ENCODE assay signal across 23 cellular contexts in the genomic region with DNA sequence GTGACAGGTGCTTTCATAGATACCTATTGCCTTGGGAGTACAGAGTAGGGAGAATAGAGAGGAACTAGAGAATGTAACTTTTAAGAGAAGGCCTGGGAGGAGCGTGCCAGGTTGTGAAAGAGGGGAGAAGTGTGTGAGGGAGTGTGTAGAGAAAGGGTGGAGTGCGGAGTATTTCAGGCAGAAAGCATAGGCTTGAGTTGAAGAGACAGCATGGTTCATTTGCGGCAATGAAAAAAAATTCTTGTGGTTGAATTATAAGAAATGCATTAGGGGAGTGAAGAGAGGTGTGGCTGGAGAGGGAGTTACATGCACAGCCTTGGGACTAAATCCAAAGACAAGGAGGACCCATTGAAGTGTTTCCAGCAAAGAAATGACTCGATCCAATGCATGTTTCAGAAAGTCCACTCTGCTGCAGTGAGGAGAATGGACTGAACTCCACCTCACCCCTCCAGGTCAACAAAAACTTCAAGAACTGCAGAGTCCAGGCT.
DNase-seq lines count a peak whose midpoint lies in the region; ATAC-seq, FAIRE-seq and TF ChIP-seq lines count a peak whose summit lies in the region.
"Had no signal": no experiment of that assay in that cellular context is flagged by ENCODE, and none has a peak within 500 bp of the region (broad histone marks: within the 10 kb centered on the region; RNA-seq: fewer than 3 reads in every experiment).

No MANE protein-coding gene starts in this region.

- no peaks in the 10 kb centered on the region for H3K9me3 Mint-ChIP-seq in astrocyte (ENCODE audit: unreplicated experiment)
- no peaks in the 10 kb centered on the region for H3K9me3 Mint-ChIP-seq in stimulated activated memory B cell treated with anti-CD40 and anti-IgM and Interleukin-4, amounts not matched to agents 10 μg/mL and 1 μg/mL and 100 μg/mL, for 72 hours
- H3K9me3 Mint-ChIP-seq: activated CD8-positive, alpha-beta T cell treated with anti-CD3 and anti-CD28 coated beads for 36 hours; activated naive CD4-positive, alpha-beta T cell treated with anti-CD3 and anti-CD28 coated beads, Interleukin-2, amount 10 ng/mL, durations not matched to agents 7 days and 5 days; activated T-cell treated with anti-CD3 and anti-CD28 coated beads, Interleukin-2, amount 50 U/mL, for 24 hours; WTC11 had no signal

- no peaks in the 10 kb centered on the region for H3K4me1 ChIP-seq in HEK293 (ENCODE audit: control insufficient read depth, insufficient read depth, low read length)
- peaks cover 16% of the 10 kb centered on the region for H3K4me1 ChIP-seq in astrocyte (ENCODE audit: insufficient read depth, low read length)
- H3K4me1 ChIP-seq: breast epithelium, parathyroid adenoma had no signal

- H3K4me3 Mint-ChIP-seq in astrocyte (ENCODE audit: unreplicated experiment): peak overlapping the region; percentile 46
- no peak overlapping the region for H3K4me3 Mint-ChIP-seq in stimulated activated memory B cell treated with anti-CD40 and anti-IgM and Interleukin-4, amounts not matched to agents 10 μg/mL and 1 μg/mL and 100 μg/mL, for 72 hours
- H3K4me3 Mint-ChIP-seq: activated CD8-positive, alpha-beta T cell treated with anti-CD3 and anti-CD28 coated beads for 36 hours; activated naive CD4-positive, alpha-beta T cell treated with anti-CD3 and anti-CD28 coated beads, Interleukin-2, amount 10 ng/mL, durations not matched to agents 7 days and 5 days; activated T-cell treated with anti-CD3 and anti-CD28 coated beads, Interleukin-2, amount 50 U/mL, for 24 hours; WTC11 had no signal

- H3K36me3 ChIP-seq in HEK293 (ENCODE audit: control insufficient read depth in 2 of 2, insufficient read depth in 1 of 2, low read length in 2 of 2) (0 out of 3 replicates have a peak, but pooled peaks cover 0 to under 1% of the 10 kb centered on the region in 2 experiments), astrocyte (ENCODE audit: insufficient read depth, low read length) (no peaks in the 10 kb centered on the region)
- H3K36me3 ChIP-seq: breast epithelium, sigmoid colon, tibial artery had no signal

- no peak for ATAC-seq in stimulated activated memory B cell treated with anti-CD40 and anti-IgM and Interleukin-4, amounts not matched to agents 10 μg/mL and 1 μg/mL and 100 μg/mL, for 72 hours
- no peak for ATAC-seq in HG02973 (IDR thresholded peaks at IDR 0.05; ENCODE audit: unreplicated experiment)
- ATAC-seq: activated CD8-positive, alpha-beta T cell treated with anti-CD3 and anti-CD28 coated beads for 36 hours; WTC11 had no signal

- H2AFZ ChIP-seq in astrocyte (ENCODE audit: low read depth, low read length): no peak overlapping the region
- H2AFZ ChIP-seq: parathyroid adenoma, PC-9 had no signal

- H3K79me2 ChIP-seq in astrocyte (ENCODE audit: insufficient read depth, low read length): peaks cover 33% of the 10 kb centered on the region
- H3K79me2 ChIP-seq: parathyroid adenoma had no signal

- peaks cover 23% of the 10 kb centered on the region for H3K36me3 Mint-ChIP-seq in astrocyte (ENCODE audit: low read depth, unreplicated experiment)
- H3K36me3 Mint-ChIP-seq in stimulated activated memory B cell treated with anti-CD40 and anti-IgM and Interleukin-4, amounts not matched to agents 10 μg/mL and 1 μg/mL and 100 μg/mL, for 72 hours: peaks cover 36% of the 10 kb centered on the region
- H3K36me3 Mint-ChIP-seq: WTC11 had no signal

- no peak for FAIRE-seq in astrocyte (lab: Jason Lieb, UNC)

- CTCF ChIA-PET in HEK293 (lab: Yijun Ruan, JAX): interaction anchor here (2.6 kb wide), 1 partner anchor 10 kb away, joined by 10 read pairs; no protein-coding TSS in a partner anchor

- H3K4me1 Mint-ChIP-seq in astrocyte (ENCODE audit: low read depth, unreplicated experiment): peaks cover 11% of the 10 kb centered on the region
- peaks cover 4% of the 10 kb centered on the region for H3K4me1 Mint-ChIP-seq in stimulated activated memory B cell treated with anti-CD40 and anti-IgM and Interleukin-4, amounts not matched to agents 10 μg/mL and 1 μg/mL and 100 μg/mL, for 72 hours
- H3K4me1 Mint-ChIP-seq: WTC11 had no signal

- H3K27ac ChIP-seq in HEK293 (ENCODE audit: extremely low read depth, low read depth, low read length) (no peak overlapping the region), astrocyte (ENCODE audit: low read depth, low read length) (no peak overlapping the region)
- H3K27ac ChIP-seq: breast epithelium, parathyroid adenoma, PC-9, sigmoid colon, SJSA1, tibial artery had no signal

- no peak overlapping the region for H3K9ac ChIP-seq in astrocyte (ENCODE audit: low read length)
- H3K9ac ChIP-seq: parathyroid adenoma had no signal

- H3K4me2 ChIP-seq in astrocyte (ENCODE audit: low read length): peak overlapping the region; percentile 25
- H3K4me2 ChIP-seq: PC-9 had no signal

- no peaks in the 10 kb centered on the region for H3K27me3 Mint-ChIP-seq in astrocyte (ENCODE audit: low read depth, unreplicated experiment)
- H3K27me3 Mint-ChIP-seq in stimulated activated memory B cell treated with anti-CD40 and anti-IgM and Interleukin-4, amounts not matched to agents 10 μg/mL and 1 μg/mL and 100 μg/mL, for 72 hours: no peaks in the 10 kb centered on the region
- H3K27me3 Mint-ChIP-seq: activated CD8-positive, alpha-beta T cell treated with anti-CD3 and anti-CD28 coated beads for 36 hours; activated naive CD4-positive, alpha-beta T cell treated with anti-CD3 and anti-CD28 coated beads, Interleukin-2, amount 10 ng/mL, durations not matched to agents 7 days and 5 days; activated T-cell treated with anti-CD3 and anti-CD28 coated beads, Interleukin-2, amount 50 U/mL, for 24 hours had no signal

- TF ChIP-seq CTCF in AG10803 (conservative IDR thresholded peaks at IDR 0.05; ENCODE audit: low read length) (no peak), HEK293 (tag by site-specific recombination; IDR thresholded peaks at IDR 0.05) (no peak), astrocyte (IDR thresholded peaks at IDR 0.05; ENCODE audit: insufficient read depth, low read depth, low read length) (no peak)

- POLR2A ChIA-PET in HEK293 (lab: Yijun Ruan, JAX): no interaction called here

- DNase-seq in AG10803 (ENCODE audit: low read depth) (peak; percentile 36), astrocyte (ENCODE audit: low read depth) (peak; percentile 80), kidney glomerular epithelial cell (lab: John Stamatoyannopoulos, UW) (peak; percentile 28), NCI-H748 treated with DMSO at 0.1 percent for 48 hours (lab: John Stamatoyannopoulos, UW) (no peak), hepatic stellate cell (ENCODE audit: low spot score) (no peak)
- DNase-seq: activated CD8-positive, alpha-beta T cell treated with anti-CD3 and anti-CD28 coated beads for 36 hours; activated naive CD4-positive, alpha-beta T cell treated with anti-CD3 and anti-CD28 coated beads, Interleukin-2, amount 10 ng/mL, durations not matched to agents 7 days and 5 days; activated T-cell treated with anti-CD3 and anti-CD28 coated beads, Interleukin-2, amount 50 U/mL, for 24 hours; DND-41; MV-4-11; NCI-H2029; PC-9; sigmoid colon; stimulated activated naive CD4-positive, alpha-beta T cell treated with Interleukin-2 at 50 U/mL for 16 hours; T-helper 2 cell; tibial artery had no signal

- H3K27ac Mint-ChIP-seq in astrocyte (ENCODE audit: unreplicated experiment): no peak overlapping the region
- no peak overlapping the region for H3K27ac Mint-ChIP-seq in stimulated activated memory B cell treated with anti-CD40 and anti-IgM and Interleukin-4, amounts not matched to agents 10 μg/mL and 1 μg/mL and 100 μg/mL, for 72 hours
- H3K27ac Mint-ChIP-seq: activated CD8-positive, alpha-beta T cell treated with anti-CD3 and anti-CD28 coated beads for 36 hours; activated naive CD4-positive, alpha-beta T cell treated with anti-CD3 and anti-CD28 coated beads, Interleukin-2, amount 10 ng/mL, durations not matched to agents 7 days and 5 days; activated T-cell treated with anti-CD3 and anti-CD28 coated beads, Interleukin-2, amount 50 U/mL, for 24 hours; WTC11 had no signal

- no peak overlapping the region for H3K4me3 ChIP-seq in AG10803 (ENCODE audit: low read length)
- no peak overlapping the region for H3K4me3 ChIP-seq in HEK293 (ENCODE audit: low read depth, low read length)
- no peak overlapping the region for H3K4me3 ChIP-seq in astrocyte (ENCODE audit: insufficient read depth, low read depth, low read length)
- H3K4me3 ChIP-seq: breast epithelium, PC-9, sigmoid colon, SJSA1, tibial artery had no signal

- H4K20me1 ChIP-seq in astrocyte (ENCODE audit: insufficient read depth, low read length): peaks cover 35% of the 10 kb centered on the region

- H3K9me3 ChIP-seq in HEK293 (ENCODE audit: control insufficient read depth, insufficient read depth, low read depth, low read length) (no peaks in the 10 kb centered on the region), astrocyte (ENCODE audit: insufficient read depth, low read depth, low read length) (no peaks in the 10 kb centered on the region)
- H3K9me3 ChIP-seq: breast epithelium, sigmoid colon, SJSA1, tibial artery had no signal

- H3K27me3 ChIP-seq in astrocyte (ENCODE audit: insufficient read depth, low read length): no peaks in the 10 kb centered on the region
- H3K27me3 ChIP-seq: breast epithelium, sigmoid colon, SJSA1, tibial artery had no signal

TF ChIP-seq in HEK293, 187 proteins besides CTCF, POLR2A, EP300 and RAD21:
- TF ChIP-seq, protein P1, sequence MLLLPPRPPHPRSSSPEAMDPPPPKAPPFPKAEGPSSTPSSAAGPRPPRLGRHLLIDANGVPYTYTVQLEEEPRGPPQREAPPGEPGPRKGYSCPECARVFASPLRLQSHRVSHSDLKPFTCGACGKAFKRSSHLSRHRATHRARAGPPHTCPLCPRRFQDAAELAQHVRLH (tag by site-specific recombination; IDR thresholded peaks at IDR 0.05): no peak
- TF ChIP-seq SALL2 (tag by site-specific recombination; IDR thresholded peaks at IDR 0.05; ENCODE audit: borderline replicate concordance): no peak
- TF ChIP-seq ZNF132 (tag by site-specific recombination; IDR thresholded peaks at IDR 0.05; ENCODE audit: borderline replicate concordance): no peak
- TF ChIP-seq ZNF555 (tag by site-specific recombination; conservative IDR thresholded peaks at IDR 0.05): no peak
- no peak for TF ChIP-seq SETDB1 (IDR thresholded peaks at IDR 0.05; ENCODE audit: insufficient read length, low read length)
- no peak for TF ChIP-seq IKZF3 (tag by site-specific recombination; IDR thresholded peaks at IDR 0.05)
- peak; percentile 42; the same call in 1 of the 2 replicates for TF ChIP-seq KLF1 (tag by site-specific recombination; IDR thresholded peaks at IDR 0.05)
- no peak for TF ChIP-seq ZNF571 (tag by site-specific recombination; IDR thresholded peaks at IDR 0.05)
TF ChIP-seq in HEK293: peak in this region for 1.

Comparison
In these comparisons a context has a peak if more than half of its experiments do, and no peak if none do; other contexts are left out.
1. DNase-seq: peak in AG10803 (single experiment), astrocyte (single experiment) and kidney glomerular epithelial cell (single experiment); none in NCI-H748 treated with DMSO at 0.1 percent for 48 hours (single experiment) and hepatic stellate cell (single experiment).